ENCODE assay signal across 8 cellular contexts in genomic region chr1:42940851-42941639, GRCh38. TPM values are rescaled to one million over a fixed set of nuclear protein-coding genes. Genes with fewer than 3 reads are reported as not detected.
DNase-seq lines count a peak whose midpoint lies in the region; ATAC-seq and TF ChIP-seq lines count a peak whose summit lies in the region.

No MANE protein-coding gene starts in this region.

- H3K27ac Mint-ChIP-seq in osteocyte (ENCODE audit: unreplicated experiment): peak overlapping the region; percentile 94

- DNase-seq in H4 (ENCODE audit: low spot score): peak; percentile 98
- DNase-seq in SK-N-SH: no peak
- DNase-seq in osteocyte (ENCODE audit: extremely low spot score, unreplicated experiment): no peak
- DNase-seq in effector CD4-positive, alpha-beta T cell: no peak
- no peak for DNase-seq in testis
- DNase-seq in DMS 273 (lab: John Stamatoyannopoulos, UW; ENCODE audit: unreplicated experiment): no peak

- H2AFZ ChIP-seq in SK-N-SH (ENCODE audit: low read depth): 0 out of 2 replicates have a peak overlapping the region, but pooled peaks have one; percentile 9

- CTCF ChIA-PET in SK-N-SH (lab: Yijun Ruan, JAX): interaction anchor here (4.7 kb wide), 1 partner anchor 133 kb away, joined by 18 read pairs; no protein-coding TSS in a partner anchor

- H3K4me1 Mint-ChIP-seq in osteocyte (ENCODE audit: unreplicated experiment): peaks cover 90% of the 10 kb centered on the region

- peak in 1 of 2 experiments; percentile 65; a peak in 1 of 4 replicates for TF ChIP-seq EP300 in SK-N-SH (IDR thresholded peaks at IDR 0.05; ENCODE audit: borderline replicate concordance in 1 of 2, low read depth in 1 of 2, low read length in 1 of 2)

- H3K27me3 ChIP-seq in SK-N-SH (ENCODE audit: insufficient read depth) (no peaks in the 10 kb centered on the region), esophagus (ENCODE audit: control insufficient read depth in 1 of 2, insufficient read depth in 2 of 2, low read length in 2 of 2) (no peaks in the 10 kb centered on the region), testis (no peaks in the 10 kb centered on the region)

- peak overlapping the region; percentile 26 for H3K4me3 Mint-ChIP-seq in osteocyte (ENCODE audit: unreplicated experiment)

- no peak overlapping the region; a peak in 1 of 4 replicates for H3K4me3 ChIP-seq in SK-N-SH (ENCODE audit: low read depth in 2 of 2, low read length in 1 of 2)
- H3K4me3 ChIP-seq in esophagus (ENCODE audit: low read depth in 1 of 2, low read length in 2 of 2): no peak overlapping the region
- no peak overlapping the region for H3K4me3 ChIP-seq in testis

- POLR2A ChIA-PET in SK-N-SH (lab: Yijun Ruan, JAX): no interaction called here

- H3K9me2 ChIP-seq in SK-N-SH: no peaks in the 10 kb centered on the region

- H3K27me3 Mint-ChIP-seq in osteocyte (ENCODE audit: unreplicated experiment): no peaks in the 10 kb centered on the region

- TF ChIP-seq RAD21 in SK-N-SH (IDR thresholded peaks at IDR 0.05; ENCODE audit: low read length): no peak

- H3K9ac ChIP-seq in SK-N-SH: peak overlapping the region; percentile 71

- TF ChIP-seq CTCF in SK-N-SH (IDR thresholded peaks at IDR 0.05) (no peak), osteocyte (IDR thresholded peaks at IDR 0.05) (no peak), testis (IDR thresholded peaks at IDR 0.05) (no peak)

- no peaks in the 10 kb centered on the region for H4K20me1 ChIP-seq in SK-N-SH (ENCODE audit: insufficient read depth)

- no peak for ATAC-seq in GM19452 (IDR thresholded peaks at IDR 0.05; ENCODE audit: unreplicated experiment)

- no peak for TF ChIP-seq POLR2A in testis (IDR thresholded peaks at IDR 0.05)

- peak overlapping the region; percentile 86 to 98 for H3K27ac ChIP-seq in SK-N-SH (ENCODE audit: low read depth in 2 of 2, low read length in 1 of 2)
- H3K27ac ChIP-seq in esophagus (ENCODE audit: low read depth in 2 of 2, low read length in 1 of 2): peak overlapping the region; percentile 90 to 99
- H3K27ac ChIP-seq in testis: no peak overlapping the region

- 18% methylated on average over 13 of the region's 14 CpGs for WGBS in SK-N-SH (ENCODE audit: low lambda C conversion rate)
- WGBS in esophagus, 2 donors: 38 to 52% methylated on average over 14 of the region's 14 CpGs
- 87 to 89% methylated on average over 14 of the region's 14 CpGs for whole genome bisulfite sequencing in testis, 2 donors

- H3K4me1 ChIP-seq in SK-N-SH (ENCODE audit: control insufficient read depth in 1 of 2, insufficient read depth in 2 of 2, low read depth in 1 of 2, low read length in 1 of 2) (peaks cover 57 to 68% of the 10 kb centered on the region in 2 experiments; a peak in 3 of 4 replicates), esophagus (ENCODE audit: control insufficient read depth in 2 of 2, insufficient read depth in 2 of 2, low read length in 1 of 2) (peaks cover 17 to 75% of the 10 kb centered on the region in 2 donors), testis (peaks cover 60% of the 10 kb centered on the region)

- peaks cover 72% of the 10 kb centered on the region for H3K79me2 ChIP-seq in SK-N-SH (ENCODE audit: insufficient read depth)

- peak overlapping the region; percentile 24 for H3K4me2 ChIP-seq in SK-N-SH

- peaks cover 47% of the 10 kb centered on the region for H3K36me3 Mint-ChIP-seq in osteocyte (ENCODE audit: unreplicated experiment)

- H3K9me3 ChIP-seq in SK-N-SH: no peaks in the 10 kb centered on the region
- no peaks in the 10 kb centered on the region for H3K9me3 ChIP-seq in esophagus (ENCODE audit: control insufficient read depth in 2 of 2, insufficient read depth in 1 of 2, low read depth in 1 of 2, low read length in 1 of 2)
- no peaks in the 10 kb centered on the region for H3K9me3 ChIP-seq in testis

- intact Hi-C loops in testis (cut with DNase I; ENCODE audit: low total_unique reads): no loop called here

- peaks cover 37% of the 10 kb centered on the region for H3F3A ChIP-seq in SK-N-SH (replicated peaks; ENCODE audit: insufficient read depth)

- no peaks in the 10 kb centered on the region for H3K9me3 Mint-ChIP-seq in osteocyte (ENCODE audit: unreplicated experiment)

- H3K36me3 ChIP-seq in SK-N-SH (replicated peaks in 1 of 2; ENCODE audit: control insufficient read depth in 1 of 2, insufficient read depth in 2 of 2, low read length in 1 of 2) (peaks cover 19 to 32% of the 10 kb centered on the region in 2 experiments), esophagus (ENCODE audit: control insufficient read depth in 2 of 2, insufficient read depth in 2 of 2, low read length in 1 of 2) (peaks cover 0 to 26% of the 10 kb centered on the region in 2 donors), testis (ENCODE audit: low read depth, missing control alignments) (no peaks in the 10 kb centered on the region)

TF ChIP-seq in SK-N-SH, 30 proteins besides CTCF, POLR2A, EP300 and RAD21:
- TF ChIP-seq PBX3 (IDR thresholded peaks at IDR 0.05) (peak; percentile 57; the same call in 1 of the 2 replicates), FOXJ3 (CRISPR knock-in tag; IDR thresholded peaks at IDR 0.05) (no peak), TCF12 (IDR thresholded peaks at IDR 0.05) (peak; percentile 80), GABPA (IDR thresholded peaks at IDR 0.05; ENCODE audit: low read depth) (no peak; the same call in 1 of the 2 replicates), JUND (IDR thresholded peaks at IDR 0.05) (peak; percentile 84), POLR2AphosphoS5 (IDR thresholded peaks at IDR 0.05; ENCODE audit: low read depth, low read length) (peak; percentile 46; the same call in 1 of the 2 replicates), ZBTB33 (IDR thresholded peaks at IDR 0.05; ENCODE audit: borderline replicate concordance, low read depth) (no peak), YY1 (IDR thresholded peaks at IDR 0.05; ENCODE audit: low read depth) (no peak), SIN3A (IDR thresholded peaks at IDR 0.05; ENCODE audit: borderline replicate concordance, low read depth, low read length) (no peak), FOSL2 (IDR thresholded peaks at IDR 0.05; ENCODE audit: borderline replicate concordance, low read depth) (peak; percentile 81), RCOR1 (IDR thresholded peaks at IDR 0.05; ENCODE audit: low read length) (no peak), MAX (IDR thresholded peaks at IDR 0.05; ENCODE audit: low read depth) (peak; percentile 30; the same call in 1 of the 2 replicates), USF1 (IDR thresholded peaks at IDR 0.05; ENCODE audit: borderline replicate concordance, low read depth) (no peak), TEAD4 (IDR thresholded peaks at IDR 0.05; ENCODE audit: borderline replicate concordance, insufficient read depth) (peak; percentile 67; the same call in 1 of the 2 replicates)

RNA-seq across cellular contexts. Expression of gene SLC2A1, which starts 17.6 kb away (rescaled TPM):
- total RNA-seq in H4 (2014; rRNA removed; shearing (Covaris generic)): 372 and 398 TPM in 2 replicates
- polyA plus RNA-seq in SK-N-SH (2012; rRNA removed) (50.5 and 63.8 TPM in 2 replicates), esophagus (100 to 1,000 TPM in 1 of 2 donors, 10 to 100 TPM in 1; 70.3 to 115 TPM), testis (ENCODE audit: insufficient read depth, low read depth, low replicate concordance) (19.4 TPM)
- polyA plus RNA-seq in SK-N-SH (2012; cell fraction: cytosol; rRNA removed): 26.8 and 43.4 TPM in 2 replicates
- polyA plus RNA-seq in SK-N-SH (2012; cell fraction: nucleus; rRNA removed): 110 and 122 TPM in 2 replicates
- total RNA-seq in osteocyte (200 and 236 TPM in 2 replicates), testis (10 to 100 TPM; 36.9 to 38.3 TPM)

Comparison
In these comparisons a context has a peak if more than half of its experiments do, and no peak if none do; other contexts are left out.
1. H3K27ac ChIP-seq: peak in SK-N-SH (2 of 2) and esophagus (2 of 2); none in testis (0 of 2).